8 cellular contexts compared by ENCODE assay signal in the genomic region with DNA sequence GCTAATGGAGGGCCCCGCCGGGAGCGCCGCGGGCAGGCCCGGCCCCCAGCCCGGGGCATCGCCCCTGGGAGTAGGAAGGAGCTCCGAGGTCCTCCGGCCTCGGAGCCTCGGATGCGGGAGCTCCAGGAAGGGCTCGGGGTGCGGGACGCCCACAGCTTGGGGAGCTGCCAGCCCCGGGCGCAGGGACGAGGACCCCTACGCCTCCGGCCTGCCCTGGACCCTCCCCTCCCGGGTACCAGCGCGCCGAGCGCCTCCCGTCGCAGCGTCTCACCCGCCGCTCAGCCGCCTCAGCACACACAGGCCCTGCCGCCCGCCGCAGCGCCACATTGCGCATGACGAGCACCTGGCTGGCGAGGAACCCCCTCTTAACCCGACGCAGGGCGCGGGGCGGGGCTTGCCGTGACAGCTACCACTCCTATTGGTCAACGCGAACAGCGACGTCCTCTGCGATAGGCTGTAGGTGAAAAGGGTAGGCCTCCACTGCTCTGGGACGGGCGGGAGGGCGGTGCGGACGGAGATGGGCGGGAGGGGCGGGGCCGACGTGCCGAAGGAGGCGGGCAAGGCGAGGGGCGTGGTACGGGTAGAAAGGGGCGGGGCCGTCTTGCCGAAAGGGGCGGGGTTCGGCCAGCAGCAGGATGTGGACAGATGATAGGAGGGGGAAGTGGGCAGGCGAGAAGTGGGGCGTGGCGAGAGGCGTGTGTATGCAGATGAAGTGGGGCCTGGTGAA. TPM values are rescaled to one million over a fixed set of nuclear protein-coding genes. Genes with fewer than 3 reads are reported as not detected.
DNase-seq lines count a peak whose midpoint lies in the region; ATAC-seq, FAIRE-seq and TF ChIP-seq lines count a peak whose summit lies in the region.

A gene with protein sequence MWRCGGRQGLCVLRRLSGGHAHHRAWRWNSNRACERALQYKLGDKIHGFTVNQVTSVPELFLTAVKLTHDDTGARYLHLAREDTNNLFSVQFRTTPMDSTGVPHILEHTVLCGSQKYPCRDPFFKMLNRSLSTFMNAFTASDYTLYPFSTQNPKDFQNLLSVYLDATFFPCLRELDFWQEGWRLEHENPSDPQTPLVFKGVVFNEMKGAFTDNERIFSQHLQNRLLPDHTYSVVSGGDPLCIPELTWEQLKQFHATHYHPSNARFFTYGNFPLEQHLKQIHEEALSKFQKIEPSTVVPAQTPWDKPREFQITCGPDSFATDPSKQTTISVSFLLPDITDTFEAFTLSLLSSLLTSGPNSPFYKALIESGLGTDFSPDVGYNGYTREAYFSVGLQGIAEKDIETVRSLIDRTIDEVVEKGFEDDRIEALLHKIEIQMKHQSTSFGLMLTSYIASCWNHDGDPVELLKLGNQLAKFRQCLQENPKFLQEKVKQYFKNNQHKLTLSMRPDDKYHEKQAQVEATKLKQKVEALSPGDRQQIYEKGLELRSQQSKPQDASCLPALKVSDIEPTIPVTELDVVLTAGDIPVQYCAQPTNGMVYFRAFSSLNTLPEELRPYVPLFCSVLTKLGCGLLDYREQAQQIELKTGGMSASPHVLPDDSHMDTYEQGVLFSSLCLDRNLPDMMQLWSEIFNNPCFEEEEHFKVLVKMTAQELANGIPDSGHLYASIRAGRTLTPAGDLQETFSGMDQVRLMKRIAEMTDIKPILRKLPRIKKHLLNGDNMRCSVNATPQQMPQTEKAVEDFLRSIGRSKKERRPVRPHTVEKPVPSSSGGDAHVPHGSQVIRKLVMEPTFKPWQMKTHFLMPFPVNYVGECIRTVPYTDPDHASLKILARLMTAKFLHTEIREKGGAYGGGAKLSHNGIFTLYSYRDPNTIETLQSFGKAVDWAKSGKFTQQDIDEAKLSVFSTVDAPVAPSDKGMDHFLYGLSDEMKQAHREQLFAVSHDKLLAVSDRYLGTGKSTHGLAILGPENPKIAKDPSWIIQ (minus strand): TSS at position 337 of the 727 bp plus-strand sequence. CDS start 10 bp downstream, at position 327.

- DNase-seq in D341Med (ENCODE audit: low spot score) (peak; percentile 97), endothelial cell of umbilical vein (ENCODE audit: low read depth, low spot score) (peak; percentile 99), middle frontal gyrus (ENCODE audit: extremely low spot score, low spot score) (peak; percentile 93)
- DNase-seq in activated CD8-positive, alpha-beta memory T cell treated with anti-CD3 and anti-CD28 coated beads, Interleukin-2, amount 50 U/mL, for 48 hours: peak; percentile 98
- peak; percentile 98 to 99 for DNase-seq in stimulated activated CD8-positive, alpha-beta memory T cell treated with anti-CD3 and anti-CD28 coated beads, Interleukin-2, amount 100 ng/mL, for 48 hours (ENCODE audit: low read depth in 2 of 2)

- H3K4me1 ChIP-seq in HUES64 (ENCODE audit: insufficient read depth, low read length) (0 out of 2 replicates have a peak, but pooled peaks cover 4% of the 10 kb centered on the region), OCI-LY1 (ENCODE audit: insufficient read depth, low read length, severe bottlenecking) (peaks cover 17% of the 10 kb centered on the region), endothelial cell of umbilical vein (ENCODE audit: control insufficient read depth, extremely low read depth, insufficient read depth, low read length) (peaks cover 8% of the 10 kb centered on the region)

- H3K36me3 ChIP-seq in HUES64 (ENCODE audit: insufficient read depth, low read length) (peaks cover 22% of the 10 kb centered on the region), OCI-LY1 (ENCODE audit: insufficient read depth, low read length) (peaks cover 23% of the 10 kb centered on the region), endothelial cell of umbilical vein (ENCODE audit: control insufficient read depth in 2 of 2, extremely low read depth in 1 of 2, insufficient read depth in 2 of 2, low read length in 2 of 2) (peaks cover 4 to 14% of the 10 kb centered on the region in 2 experiments)

- H3K9me2 ChIP-seq in OCI-LY1 (ENCODE audit: low read depth, low read length): no peaks in the 10 kb centered on the region

- dilution Hi-C loops in endothelial cell of umbilical vein (cut with MboI; ENCODE audit: extremely low pct_ligation_motif_present, low sequenced_read_pairs): no loop called here

- no peaks in the 10 kb centered on the region for H3K9me3 ChIP-seq in HUES64 (ENCODE audit: insufficient read depth, low read depth, low read length)
- H3K9me3 ChIP-seq in OCI-LY1 (ENCODE audit: low read length): no peaks in the 10 kb centered on the region
- no peaks in the 10 kb centered on the region for H3K9me3 ChIP-seq in endothelial cell of umbilical vein (replicated peaks; ENCODE audit: control insufficient read depth, insufficient read depth, low read length)

- intact Hi-C loops in endothelial cell of umbilical vein (cut with micrococcal nuclease): no loop called here

- no peaks in the 10 kb centered on the region for H3F3A ChIP-seq in OCI-LY1 (ENCODE audit: insufficient read depth, low read length)

- peaks cover 5% of the 10 kb centered on the region; the same call in 1 of the 2 replicates for H3K79me2 ChIP-seq in OCI-LY1 (ENCODE audit: insufficient read depth, low read length)
- peaks cover 38% of the 10 kb centered on the region for H3K79me2 ChIP-seq in endothelial cell of umbilical vein (ENCODE audit: control insufficient read depth, insufficient read depth, low read length)

- peak; percentile 99 for TF ChIP-seq POLR2A in endothelial cell of umbilical vein (IDR thresholded peaks at IDR 0.05; ENCODE audit: low read depth, low read length)

- BruUV-seq in endothelial cell of umbilical vein (replicated peaks; lab: Mats Ljungman, UMichigan): TSS peak; percentile 95

- H3K27ac ChIP-seq in HUES64 (ENCODE audit: low read depth, low read length) (peak within 1 kb of the TSS; percentile 19; the same call in 1 of the 2 replicates), OCI-LY1 (ENCODE audit: low read depth, low read length, poor library complexity, severe bottlenecking) (peak within 1 kb of the TSS; percentile 35), endothelial cell of umbilical vein (ENCODE audit: insufficient read depth, low read depth, low read length) (peak within 1 kb of the TSS; percentile 85)

- peak within 1 kb of the TSS; percentile 92 for H3K4me3 ChIP-seq in HUES64 (ENCODE audit: low read length)
- peak within 1 kb of the TSS; percentile 94 for H3K4me3 ChIP-seq in OCI-LY1 (ENCODE audit: low read depth, low read length, poor library complexity, severe bottlenecking)
- peak within 1 kb of the TSS; percentile 61 to 93 (median 67) for H3K4me3 ChIP-seq in endothelial cell of umbilical vein (replicated peaks in 1 of 3; ENCODE audit: insufficient read depth in 1 of 3, low read depth in 1 of 3, low read length in 3 of 3)

- POLR2A ChIA-PET in endothelial cell of umbilical vein (lab: Charles Lee): interaction anchor here (0.6 to 1.8 kb wide), 6 partner anchors 8 to 311 kb away, joined by 3 to 5 read pairs (median 4); no protein-coding TSS in a partner anchor

- ATAC-seq in GM21447 (IDR thresholded peaks at IDR 0.05; ENCODE audit: unreplicated experiment): peak; percentile 94

- H2AFZ ChIP-seq in OCI-LY1 (ENCODE audit: low read length): peak within 1 kb of the TSS; percentile 75; the same call in 1 of the 2 replicates
- peak within 1 kb of the TSS; percentile 18 for H2AFZ ChIP-seq in endothelial cell of umbilical vein (ENCODE audit: low read depth, low read length)

- no peaks in the 10 kb centered on the region for H3K9me1 ChIP-seq in endothelial cell of umbilical vein (replicated peaks; ENCODE audit: control insufficient read depth, extremely low read depth, insufficient read depth, low read length)

- H3K27me3 ChIP-seq in HUES64 (ENCODE audit: insufficient read depth, low read length) (no peaks in the 10 kb centered on the region), OCI-LY1 (ENCODE audit: insufficient read depth, low read length) (0 out of 2 replicates have a peak, but pooled peaks cover under 1% of the 10 kb centered on the region), endothelial cell of umbilical vein (ENCODE audit: control insufficient read depth in 2 of 2, insufficient read depth in 2 of 2, low read length in 2 of 2) (peaks cover 11 to 16% of the 10 kb centered on the region in 2 experiments)

- CTCF ChIA-PET in endothelial cell of umbilical vein (lab: Charles Lee): interaction anchor here (0.7 to 1.0 kb wide), 4 partner anchors 8 to 70 kb away, joined by 3 read pairs; no protein-coding TSS in a partner anchor

- peak; percentile 91 for FAIRE-seq in endothelial cell of umbilical vein (lab: Jason Lieb, UNC)

- peak within 1 kb of the TSS; percentile 64 for H3K9ac ChIP-seq in HUES64 (ENCODE audit: low read depth, low read length)
- H3K9ac ChIP-seq in OCI-LY1 (ENCODE audit: low read length): peak within 1 kb of the TSS; percentile 87
- H3K9ac ChIP-seq in endothelial cell of umbilical vein (replicated peaks; ENCODE audit: extremely low read depth, insufficient read depth, low read length): peak within 1 kb of the TSS; percentile 92

- H3K4me2 ChIP-seq in OCI-LY1 (ENCODE audit: low read length): peak within 1 kb of the TSS; percentile 93
- H3K4me2 ChIP-seq in endothelial cell of umbilical vein (ENCODE audit: insufficient read depth, low read length): peak within 1 kb of the TSS; percentile 95

- TF ChIP-seq CTCF in OCI-LY1 (IDR thresholded peaks at IDR 0.05; ENCODE audit: low read length) (no peak), endothelial cell of umbilical vein (IDR thresholded peaks at IDR 0.05; ENCODE audit: extremely low read depth in 1 of 2, insufficient read depth in 1 of 2, low read depth in 1 of 2, low read length in 2 of 2) (no peak)

- H4K20me1 ChIP-seq in OCI-LY1 (ENCODE audit: insufficient read depth, low read length) (no peaks in the 10 kb centered on the region), endothelial cell of umbilical vein (replicated peaks; ENCODE audit: control insufficient read depth, extremely low read depth, insufficient read depth, low read length) (no peaks in the 10 kb centered on the region)

- under 1% methylated on average over 73 of the region's 73 CpGs for WGBS in HUES64

TF ChIP-seq in endothelial cell of umbilical vein, 7 proteins besides CTCF, POLR2A, EP300 and RAD21:
- TF ChIP-seq POLR2AphosphoS5 (IDR thresholded peaks at IDR 0.05; ENCODE audit: insufficient read depth, low read depth, low read length) (peak; percentile 99), JUN (IDR thresholded peaks at IDR 0.05; ENCODE audit: borderline replicate concordance, insufficient read depth, insufficient read length, low read depth) (no peak), MYC (IDR thresholded peaks at IDR 0.05; ENCODE audit: low read depth, low read length) (peak; percentile 21)

RNA-seq across cellular contexts. Expression of the gene that starts here (rescaled TPM):
- polyA plus RNA-seq in HUES64 (2013, experiment 1 of 2): 26.9 TPM
- 26.6 TPM for polyA plus RNA-seq in HUES64 (2013, experiment 2 of 2)
- 101 and 145 TPM in 2 replicates for total RNA-seq in endothelial cell of umbilical vein
- 73.5 and 83.2 TPM in 2 replicates for polyA plus RNA-seq in endothelial cell of umbilical vein
- 75.3 and 79.0 TPM in 2 replicates for polyA plus RNA-seq in endothelial cell of umbilical vein (2011; cell fraction: cytosol; rRNA removed)
- 339 and 341 TPM in 2 replicates for polyA plus RNA-seq in endothelial cell of umbilical vein (2011; cell fraction: nucleus; rRNA removed)
- polyA plus RNA-seq in endothelial cell of umbilical vein (2012): 160 and 185 TPM in 2 replicates
- polyA minus RNA-seq in endothelial cell of umbilical vein: 97.3 and 115 TPM in 2 replicates
- polyA minus RNA-seq in endothelial cell of umbilical vein (2011; cell fraction: cytosol; rRNA and poly(A)+ RNA removed): 15.4 TPM
- polyA minus RNA-seq in endothelial cell of umbilical vein (2011; cell fraction: nucleus; rRNA and poly(A)+ RNA removed): 144 and 170 TPM in 2 replicates

Comparison
In these comparisons a context has a peak if more than half of its experiments do, and no peak if none do; other contexts are left out.
1. Peak in every context shown above with its lines: DNase-seq, ATAC-seq, H3K4me3 ChIP-seq and H3K27ac ChIP-seq.
2. H3K27ac ChIP-seq: peak in every context shown above with its lines; median percentile 85 in endothelial cell of umbilical vein; 35 in OCI-LY1; 19 in HUES64.